12 cellular contexts compared by ENCODE assay signal in genomic region chr14:30872602-30873001, GRCh38.
"Had no signal": no experiment of that assay in that cellular context is flagged by ENCODE, and none has a peak within 500 bp of the region (broad histone marks: within the 10 kb centered on the region; RNA-seq: fewer than 3 reads in every experiment).

No MANE protein-coding gene starts in this region.

- DNase-seq: activated naive CD4-positive, alpha-beta T cell treated with anti-CD3 and anti-CD28 coated beads for 36 hours; activated naive CD8-positive, alpha-beta T cell treated with anti-CD3 and anti-CD28 coated beads, Interleukin-2, amount 50 U/mL, for 24 hours; activated T-cell treated with anti-CD3 and anti-CD28 coated beads for 4 hours; aorta; head of caudate nucleus; islet precursor cell; stimulated activated naive CD4-positive, alpha-beta T cell; substantia nigra; T-helper 1 cell; T1000 had no signal

- ATAC-seq: activated CD4-positive, CD25-positive, alpha-beta regulatory T cell treated with anti-CD3 and anti-CD28 coated beads, Interleukin-2, amount 50 U/mL, for 24 hours; activated naive CD8-positive, alpha-beta T cell treated with anti-CD3 and anti-CD28 coated beads, Interleukin-2, amount 50 U/mL, for 24 hours; activated T-helper 17 cell treated with anti-CD3 and anti-CD28 coated beads, Interleukin-2, amount 50 U/mL, for 72 hours had no signal
